9 cellular contexts compared by ENCODE assay signal in genomic region chr6:82954937-82955577, GRCh38.
DNase-seq lines count a peak whose midpoint lies in the region; ATAC-seq and TF ChIP-seq lines count a peak whose summit lies in the region.
"Had no signal": no experiment of that assay in that cellular context is flagged by ENCODE, and none has a peak within 500 bp of the region (broad histone marks: within the 10 kb centered on the region; RNA-seq: fewer than 3 reads in every experiment).

No MANE protein-coding gene starts in this region.

- ATAC-seq in GM18511 (IDR thresholded peaks at IDR 0.05; ENCODE audit: unreplicated experiment) (peak; percentile 92), HG02759 (IDR thresholded peaks at IDR 0.05; ENCODE audit: unreplicated experiment) (peak; percentile 70), mucosa of descending colon (no peak), upper lobe of right lung (no peak)

- DNase-seq in NCI-H526 treated with DMSO at 0.1 percent for 48 hours (lab: John Stamatoyannopoulos, UW) (peak; percentile 3), kidney glomerular epithelial cell (lab: John Stamatoyannopoulos, UW) (peak; percentile 49), mucosa of descending colon (no peak), nucleus accumbens (lab: John Stamatoyannopoulos, UW) (no peak), upper lobe of right lung (no peak), DMS79 (lab: John Stamatoyannopoulos, UW) (no peak)
- DNase-seq: stimulated activated CD4-positive, alpha-beta T cell treated with anti-CD3 and anti-CD28 coated beads, Interleukin-4, amount 100 ng/mL, for 1 hour had no signal

- TF ChIP-seq CTCF in mucosa of descending colon (IDR thresholded peaks at IDR 0.05) (no peak), upper lobe of right lung (IDR thresholded peaks at IDR 0.05) (no peak)

- intact Hi-C loops in mucosa of descending colon (cut with DNase I, micrococcal nuclease) = no loop called here
- intact Hi-C loops in upper lobe of right lung (cut with DNase I) = no loop called here

- H3K36me3 ChIP-seq in mucosa of descending colon (ENCODE audit: low read depth) (no peaks in the 10 kb centered on the region), upper lobe of right lung (no peaks in the 10 kb centered on the region)

- H3K9me3 ChIP-seq in mucosa of descending colon (no peaks in the 10 kb centered on the region), upper lobe of right lung (no peaks in the 10 kb centered on the region)

- no peak overlapping the region for H3K27ac ChIP-seq in upper lobe of right lung

- H3K4me1 ChIP-seq in mucosa of descending colon (ENCODE audit: low read depth) (no peaks in the 10 kb centered on the region), upper lobe of right lung (no peaks in the 10 kb centered on the region)

- H3K4me3 ChIP-seq in mucosa of descending colon (no peak overlapping the region), upper lobe of right lung (no peak overlapping the region)

- H3K27me3 ChIP-seq in upper lobe of right lung = no peaks in the 10 kb centered on the region

Comparison
In these comparisons a context has a peak if more than half of its experiments do, and no peak if none do; other contexts are left out.
1. ATAC-seq: peak in GM18511 (single experiment) and HG02759 (single experiment); none in mucosa of descending colon (single experiment) and upper lobe of right lung (single experiment).
2. DNase-seq: peak in NCI-H526 treated with DMSO at 0.1 percent for 48 hours (single experiment) and kidney glomerular epithelial cell (single experiment); none in mucosa of descending colon (0 of 3), nucleus accumbens (0 of 56), upper lobe of right lung (single experiment) and DMS79 (single experiment).